In genomic region chr19:2433854-2434253, GRCh38 we compare ENCODE assay signal across 27 cellular contexts.
"Had no signal": no experiment of that assay in that cellular context is flagged by ENCODE, and none has a peak within 500 bp of the region (broad histone marks: within the 10 kb centered on the region; RNA-seq: fewer than 3 reads in every experiment).

No MANE protein-coding gene starts in this region.

- H3K27me3 ChIP-seq: brain microvascular endothelial cell, dorsolateral prefrontal cortex, gastrocnemius medialis, heart left ventricle had no signal

- H3K4me3 ChIP-seq: coronary artery, dorsolateral prefrontal cortex, gastrocnemius medialis, heart left ventricle had no signal

- H3K9me3 ChIP-seq: gastrocnemius medialis, heart left ventricle had no signal

- ATAC-seq: activated CD4-positive, alpha-beta T cell treated with anti-CD3 and anti-CD28 coated beads for 36 hours; activated T-cell treated with anti-CD3 and anti-CD28 coated beads, Interleukin-2, amount 50 U/mL, for 4 hours; activated T-helper 17 cell treated with anti-CD3 and anti-CD28 coated beads, Interleukin-2, amount 50 U/mL, for 72 hours; esophagus mucosa; gastrocnemius medialis; heart left ventricle had no signal

- DNase-seq: activated CD4-positive, alpha-beta memory T cell treated with anti-CD3 and anti-CD28 coated beads, Interleukin-2, amount 10 ng/mL, durations not matched to agents 7 days and 5 days; activated CD4-positive, alpha-beta T cell treated with anti-CD3 and anti-CD28 coated beads for 36 hours; activated CD4-positive, alpha-beta T cell treated with anti-CD3 and anti-CD28 coated beads, Interleukin-2, amount 10 ng/mL, durations not matched to agents 24 days and 14 days; activated CD4-positive, CD25-positive, alpha-beta regulatory T cell; activated CD4-positive, CD25-positive, alpha-beta regulatory T cell treated with anti-CD3 and anti-CD28 coated beads, Interleukin-2, amount 50 U/mL, for 72 hours; activated CD8-positive, alpha-beta memory T cell treated with anti-CD3 and anti-CD28 coated beads, Interleukin-2, amount 50 U/mL, for 48 hours; activated effector memory CD4-positive, alpha-beta T cell treated with Interleukin-2 at 50 U/mL for 16 hours; activated gamma-delta T cell treated with Interleukin-2 at 50 U/mL for 16 hours; activated naive CD4-positive, alpha-beta T cell treated with anti-CD3 and anti-CD28 coated beads, Interleukin-2, amount 50 U/mL, for 16 hours; activated naive CD4-positive, alpha-beta T cell treated with Interleukin-2 at 50 U/mL for 16 hours; activated T-cell treated with anti-CD3 and anti-CD28 coated beads for 4 hours; activated T-cell treated with anti-CD3 and anti-CD28 coated beads, Interleukin-2, amount 50 U/mL, for 4 hours; amniotic stem cell; anterior cingulate cortex; brain microvascular endothelial cell; central memory CD4-positive, alpha-beta T cell; cerebellar nuclear complex; dorsolateral prefrontal cortex; effector memory CD4-positive, alpha-beta T cell; foreskin fibroblast; gastrocnemius medialis; glutamatergic neuron; T-helper 2 cell had no signal

- H3K27ac ChIP-seq: brain microvascular endothelial cell, coronary artery, dorsolateral prefrontal cortex, gastrocnemius medialis, heart left ventricle had no signal

- H3K4me1 ChIP-seq: gastrocnemius medialis had no signal
